ENCODE assay signal across 8 cellular contexts in genomic region chr19:5627395-5627904, GRCh38. TPM values are rescaled to one million over a fixed set of nuclear protein-coding genes. Genes with fewer than 3 reads are reported as not detected.
DNase-seq lines count a peak whose midpoint lies in the region; ATAC-seq, FAIRE-seq and TF ChIP-seq lines count a peak whose summit lies in the region.

No MANE protein-coding gene starts in this region.

- no peak overlapping the region for H3K4me3 Mint-ChIP-seq in neural progenitor cell

- peaks cover 4% of the 10 kb centered on the region for H3F3A ChIP-seq in neural progenitor cell (ENCODE audit: low read depth)

- FAIRE-seq in HTR-8/SVneo (lab: Jason Lieb, UNC), result no peak

- no peaks in the 10 kb centered on the region for H3K27me3 ChIP-seq in neural progenitor cell

- no peak for ATAC-seq in GM21619 (IDR thresholded peaks at IDR 0.05; ENCODE audit: unreplicated experiment)
- no peak for ATAC-seq in HG02763 (IDR thresholded peaks at IDR 0.05; ENCODE audit: unreplicated experiment)

- H3K4me1 Mint-ChIP-seq in neural progenitor cell, result peaks cover 34% of the 10 kb centered on the region

- peaks cover 29% of the 10 kb centered on the region for H3K36me3 Mint-ChIP-seq in neural progenitor cell

- H3K9me3 ChIP-seq in neural progenitor cell (ENCODE audit: low read depth), result no peaks in the 10 kb centered on the region

- H3K27ac Mint-ChIP-seq in neural progenitor cell, result peak overlapping the region; percentile 12

- peaks cover 93% of the 10 kb centered on the region for H4K20me1 ChIP-seq in neural progenitor cell (ENCODE audit: low read depth)

- H3K9ac ChIP-seq in neural progenitor cell, result no peak overlapping the region

- H2AFZ ChIP-seq in neural progenitor cell (replicated peaks), result no peak overlapping the region

- TF ChIP-seq CTCF in choroid plexus epithelial cell (conservative IDR thresholded peaks at IDR 0.05; ENCODE audit: low read depth, low read length) (no peak), neural progenitor cell (IDR thresholded peaks at IDR 0.05) (no peak)

- H3K9me3 Mint-ChIP-seq in neural progenitor cell, result no peaks in the 10 kb centered on the region

- no peak overlapping the region for H3K27ac ChIP-seq in neural progenitor cell

- H3K4me1 ChIP-seq in neural progenitor cell, result peaks cover 25% of the 10 kb centered on the region

- peaks cover 97% of the 10 kb centered on the region for H3K79me2 ChIP-seq in neural progenitor cell (ENCODE audit: low read depth)

- H3K4me3 ChIP-seq in choroid plexus epithelial cell (ENCODE audit: low read depth, low read length), result no peak overlapping the region
- no peak overlapping the region for H3K4me3 ChIP-seq in neural progenitor cell

- peaks cover 3% of the 10 kb centered on the region for H3K27me3 Mint-ChIP-seq in neural progenitor cell (ENCODE audit: insufficient read depth, low read depth)

- peak; percentile 61 for DNase-seq in GDM1 (lab: John Stamatoyannopoulos, UW)
- DNase-seq in RKO (ENCODE audit: low spot score), result peak; percentile 21
- peak; percentile 43 for DNase-seq in choroid plexus epithelial cell (ENCODE audit: low read depth)
- peak; percentile 19 for DNase-seq in neural progenitor cell (ENCODE audit: low spot score)
- DNase-seq in NCI-H748 treated with DMSO at 0.1 percent for 48 hours (lab: John Stamatoyannopoulos, UW), result no peak
- DNase-seq in HTR-8/SVneo (ENCODE audit: insufficient read length, low spot score), result no peak

- peaks cover 17% of the 10 kb centered on the region for H3K36me3 ChIP-seq in neural progenitor cell

- H3K4me2 ChIP-seq in neural progenitor cell, result no peak overlapping the region

RNA-seq across cellular contexts. Expression of gene SAFB, which starts 4.6 kb away (rescaled TPM):
- total RNA-seq in neural progenitor cell (ENCODE audit: low replicate concordance), result 57.9 and 89.2 TPM in 2 replicates

RNA-seq across cellular contexts. Expression of gene SAFB2, which starts 4.9 kb away (rescaled TPM):
- 45.2 and 53.3 TPM in 2 replicates for total RNA-seq in neural progenitor cell (ENCODE audit: low replicate concordance)

RNA-seq across cellular contexts. Expression of gene MICOS13, which starts 52.9 kb away (rescaled TPM):
- 7.5 and 15.0 TPM in 2 replicates for total RNA-seq in neural progenitor cell (ENCODE audit: low replicate concordance)

RNA-seq across cellular contexts. Expression of gene HSD11B1L, which starts 53.4 kb away (rescaled TPM):
- 7.7 and 60.5 TPM in 2 replicates for total RNA-seq in neural progenitor cell (ENCODE audit: low replicate concordance)

RNA-seq across cellular contexts. Expression of gene TINCR, which starts 59.7 kb away (rescaled TPM):
- 1.8 and 3.5 TPM in 2 replicates for total RNA-seq in neural progenitor cell (ENCODE audit: low replicate concordance)

Comparison
In these comparisons a context has a peak if more than half of its experiments do, and no peak if none do; other contexts are left out.
1. DNase-seq: peak in GDM1 (single experiment), RKO (single experiment), choroid plexus epithelial cell (single experiment) and neural progenitor cell (single experiment); none in NCI-H748 treated with DMSO at 0.1 percent for 48 hours (single experiment) and HTR-8/SVneo (single experiment).